Comparison of ENCODE assay signal across 8 cellular contexts in the genomic region with DNA sequence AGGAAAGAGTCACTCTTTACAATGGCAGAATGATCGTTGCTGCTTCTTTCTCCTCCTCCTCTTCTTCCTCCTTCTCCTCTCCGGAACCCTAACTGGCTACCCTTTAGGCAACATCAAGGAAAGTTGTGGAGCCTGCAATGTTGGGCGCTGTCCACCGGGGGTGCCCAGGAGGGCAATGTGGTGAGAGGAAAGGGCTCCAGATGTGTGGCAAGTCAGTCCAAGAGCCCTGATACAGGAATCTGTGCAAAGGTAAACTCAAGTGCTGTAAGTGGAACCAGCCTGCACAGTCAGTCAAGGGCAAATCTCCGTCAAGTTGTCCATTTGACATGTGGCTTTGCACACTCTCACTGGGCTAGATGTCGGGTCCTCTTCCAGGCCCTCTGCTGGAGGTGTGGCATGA. TPM values are rescaled to one million over a fixed set of nuclear protein-coding genes. Genes with fewer than 3 reads are reported as not detected.
DNase-seq lines count a peak whose midpoint lies in the region; ATAC-seq and TF ChIP-seq lines count a peak whose summit lies in the region.

No MANE protein-coding gene starts in this region.

- no peak overlapping the region for H3K4me2 ChIP-seq in KMS-11

- TF ChIP-seq CTCF in KMS-11 (conservative IDR thresholded peaks at IDR 0.05; ENCODE audit: low read depth, low read length), result peak; percentile 61
- TF ChIP-seq CTCF in chondrocyte (IDR thresholded peaks at IDR 0.05), result peak; percentile 63
- no peak for TF ChIP-seq CTCF in sigmoid colon (IDR thresholded peaks at IDR 0.05)

- H4K20me1 ChIP-seq in KMS-11 (ENCODE audit: insufficient read depth), result no peaks in the 10 kb centered on the region

- H3K36me3 ChIP-seq in KMS-11 (ENCODE audit: insufficient read depth) (no peaks in the 10 kb centered on the region), sigmoid colon (peaks cover 0 to under 1% (median 0%) of the 10 kb centered on the region in 4 donors)

- 51 to 69% methylated on average over 6 of the region's 6 CpGs for WGBS in sigmoid colon, 2 donors

- H2AFZ ChIP-seq in KMS-11 (ENCODE audit: low read depth), result no peak overlapping the region

- no peaks in the 10 kb centered on the region for H3K27me3 Mint-ChIP-seq in chondrocyte (ENCODE audit: low read depth)

- peaks cover 3% of the 10 kb centered on the region; the same call in 1 of the 2 replicates for H3K27me3 ChIP-seq in KMS-11 (ENCODE audit: insufficient read depth, low read depth)
- H3K27me3 ChIP-seq in sigmoid colon, result peaks cover 0 to 3% (median 0%) of the 10 kb centered on the region in 3 donors

- no peak for TF ChIP-seq POLR2A in sigmoid colon (IDR thresholded peaks at IDR 0.05)

- no peak overlapping the region for H3K27ac Mint-ChIP-seq in chondrocyte (ENCODE audit: unreplicated experiment)

- no peaks in the 10 kb centered on the region for H3K79me2 ChIP-seq in KMS-11 (ENCODE audit: insufficient read depth, low read depth)

- no peaks in the 10 kb centered on the region for H3K9me3 ChIP-seq in sigmoid colon

- no peaks in the 10 kb centered on the region for H3K36me3 Mint-ChIP-seq in chondrocyte (ENCODE audit: low read depth)

- ATAC-seq in HG03520 (IDR thresholded peaks at IDR 0.05; ENCODE audit: unreplicated experiment), result no peak

- intact Hi-C loops in sigmoid colon (cut with DNase I) (loop anchor here (5.0 kb wide), 1 partner anchor 217 kb away; a partner anchor contains a TSS), posterior cingulate gyrus (cut with DNase I) (loop anchor here (5.0 kb wide), 1 partner anchor 127 kb away; no protein-coding TSS in a partner anchor)

- H3K9me3 Mint-ChIP-seq in chondrocyte (ENCODE audit: low read depth), result no peaks in the 10 kb centered on the region

- H3K9ac ChIP-seq in KMS-11, result no peak overlapping the region

- H3K4me3 ChIP-seq in KMS-11 (IDR thresholded peaks at IDR 0.05; ENCODE audit: insufficient read depth, low read depth, low read length), result no peak overlapping the region
- H3K4me3 ChIP-seq in sigmoid colon, result no peak overlapping the region

- H3K4me1 ChIP-seq in KMS-11 (ENCODE audit: low read depth, poor library complexity, severe bottlenecking) (peaks cover 10% of the 10 kb centered on the region), sigmoid colon (peaks cover 0 to 48% (median 32%) of the 10 kb centered on the region in 4 donors)

- H3K4me3 Mint-ChIP-seq in chondrocyte (ENCODE audit: unreplicated experiment), result no peak overlapping the region

- H3K27ac ChIP-seq in KMS-11, result no peak overlapping the region
- H3K27ac ChIP-seq in sigmoid colon, result peak overlapping the region in 3 of 4 donors; percentile 34 to 76 (median 35)

- DNase-seq in NCI-H748 (lab: John Stamatoyannopoulos, UW; ENCODE audit: unreplicated experiment) (peak; percentile 26), NCI-H748 treated with DMSO at 0.1 percent for 48 hours (lab: John Stamatoyannopoulos, UW) (no peak), chondrocyte (ENCODE audit: low spot score) (no peak), sigmoid colon (no peak), posterior cingulate gyrus (no peak), NCI-H1048 (lab: John Stamatoyannopoulos, UW) (no peak)

- TF ChIP-seq EP300 in sigmoid colon (IDR thresholded peaks at IDR 0.05), result no peak

- peaks cover 37% of the 10 kb centered on the region for H3K4me1 Mint-ChIP-seq in chondrocyte (ENCODE audit: low read depth)

RNA-seq across cellular contexts. Expression of a gene that starts 2.8 kb away (rescaled TPM):
- 8.5 to 14.4 TPM (median 14.1 TPM) in 3 replicates for total RNA-seq in chondrocyte
- 1 to 10 TPM; 2.7 to 7.5 (median 4.8) TPM for total RNA-seq in sigmoid colon
- polyA plus RNA-seq in sigmoid colon, result 1 to 10 TPM in 2 of 3 donors, under 1 TPM in 1; 0.46 to 1.8 (median 1.6) TPM

RNA-seq across cellular contexts. Expression of a gene that starts 52.7 kb away (rescaled TPM):
- total RNA-seq in chondrocyte (8.7 to 13.4 TPM (median 9.5 TPM) in 3 replicates), sigmoid colon (10 to 100 TPM in 1 of 4 donors, 1 to 10 TPM in 3; 6.9 to 15.3 (median 8.3) TPM)
- polyA plus RNA-seq in sigmoid colon, result 10 to 100 TPM; 15.0 to 26.8 (median 20.9) TPM

Comparison
In these comparisons a context has a peak if more than half of its experiments do, and no peak if none do; other contexts are left out.
1. CTCF ChIP-seq: peak in KMS-11 (single experiment) and chondrocyte (single experiment); none in sigmoid colon (0 of 4).